ENCODE assay signal across 8 cellular contexts in the genomic region with DNA sequence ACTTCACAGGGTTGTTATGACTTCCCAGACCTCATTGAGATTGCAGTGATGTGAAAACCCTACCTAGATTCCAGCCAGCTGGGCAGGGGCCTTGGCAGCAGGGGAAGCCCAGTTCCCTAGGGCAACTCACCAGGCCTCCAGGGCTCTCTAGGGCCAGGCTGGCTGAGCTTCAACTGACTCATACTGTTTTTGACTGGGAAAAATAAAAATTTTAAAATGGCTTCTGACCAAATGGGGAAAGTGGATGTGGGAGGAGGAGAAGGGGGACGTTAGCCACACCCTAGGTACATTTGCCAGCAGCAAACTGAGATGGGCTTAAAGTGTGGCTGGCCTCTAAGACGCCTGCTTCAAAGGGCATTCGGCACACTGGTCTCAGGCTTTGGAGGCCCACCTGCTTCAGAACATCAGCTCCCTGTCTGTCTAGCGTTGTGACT.
DNase-seq lines count a peak whose midpoint lies in the region; ATAC-seq lines count a peak whose summit lies in the region.

No MANE protein-coding gene starts in this region.

- H3K9me3 Mint-ChIP-seq in stimulated activated memory B cell treated with anti-CD40 and anti-IgM and Interleukin-4, amounts not matched to agents 10 μg/mL and 1 μg/mL and 100 μg/mL, for 72 hours = no peaks in the 10 kb centered on the region

- ATAC-seq in GM18907 (IDR thresholded peaks at IDR 0.05; ENCODE audit: unreplicated experiment) = peak; percentile 65
- ATAC-seq in HG03558 (IDR thresholded peaks at IDR 0.05; ENCODE audit: extremely low read depth, unreplicated experiment) = peak; percentile 32
- ATAC-seq in stimulated activated memory B cell treated with anti-CD40 and anti-IgM and Interleukin-4, amounts not matched to agents 10 μg/mL and 1 μg/mL and 100 μg/mL, for 72 hours = peak; percentile 90
- ATAC-seq in GM21515 (IDR thresholded peaks at IDR 0.05; ENCODE audit: unreplicated experiment) = no peak

- H3K27me3 Mint-ChIP-seq in stimulated activated memory B cell treated with anti-CD40 and anti-IgM and Interleukin-4, amounts not matched to agents 10 μg/mL and 1 μg/mL and 100 μg/mL, for 72 hours = no peaks in the 10 kb centered on the region

- peaks cover 20% of the 10 kb centered on the region for H3K36me3 Mint-ChIP-seq in stimulated activated memory B cell treated with anti-CD40 and anti-IgM and Interleukin-4, amounts not matched to agents 10 μg/mL and 1 μg/mL and 100 μg/mL, for 72 hours

- peak overlapping the region; percentile 62 for H3K27ac Mint-ChIP-seq in stimulated activated memory B cell treated with anti-CD40 and anti-IgM and Interleukin-4, amounts not matched to agents 10 μg/mL and 1 μg/mL and 100 μg/mL, for 72 hours

- H3K4me1 Mint-ChIP-seq in stimulated activated memory B cell treated with anti-CD40 and anti-IgM and Interleukin-4, amounts not matched to agents 10 μg/mL and 1 μg/mL and 100 μg/mL, for 72 hours = peaks cover 72% of the 10 kb centered on the region

- in situ Hi-C loops in KBM-7 (cut with MboI; ENCODE audit: low pct_unique_long_range_greater_than_20kb, low sequenced_read_pairs) = no loop called here

- DNase-seq in dedifferentiated amniotic fluid mesenchymal stem cell (ENCODE audit: extremely low spot score) (peak; percentile 44), KBM-7 (no peak)
- no peak for DNase-seq in activated naive CD4-positive, alpha-beta T cell treated with anti-CD3 and anti-CD28 coated beads, Interleukin-2, amount 50 U/mL, for 16 hours
- DNase-seq in stimulated activated CD4-positive, alpha-beta T cell treated with anti-CD3 and anti-CD28 coated beads, Interleukin-4, amount 100 ng/mL, for 4 hours = no peak

- no peak overlapping the region for H3K4me3 Mint-ChIP-seq in stimulated activated memory B cell treated with anti-CD40 and anti-IgM and Interleukin-4, amounts not matched to agents 10 μg/mL and 1 μg/mL and 100 μg/mL, for 72 hours
